21 cellular contexts compared by ENCODE assay signal in the genomic region with DNA sequence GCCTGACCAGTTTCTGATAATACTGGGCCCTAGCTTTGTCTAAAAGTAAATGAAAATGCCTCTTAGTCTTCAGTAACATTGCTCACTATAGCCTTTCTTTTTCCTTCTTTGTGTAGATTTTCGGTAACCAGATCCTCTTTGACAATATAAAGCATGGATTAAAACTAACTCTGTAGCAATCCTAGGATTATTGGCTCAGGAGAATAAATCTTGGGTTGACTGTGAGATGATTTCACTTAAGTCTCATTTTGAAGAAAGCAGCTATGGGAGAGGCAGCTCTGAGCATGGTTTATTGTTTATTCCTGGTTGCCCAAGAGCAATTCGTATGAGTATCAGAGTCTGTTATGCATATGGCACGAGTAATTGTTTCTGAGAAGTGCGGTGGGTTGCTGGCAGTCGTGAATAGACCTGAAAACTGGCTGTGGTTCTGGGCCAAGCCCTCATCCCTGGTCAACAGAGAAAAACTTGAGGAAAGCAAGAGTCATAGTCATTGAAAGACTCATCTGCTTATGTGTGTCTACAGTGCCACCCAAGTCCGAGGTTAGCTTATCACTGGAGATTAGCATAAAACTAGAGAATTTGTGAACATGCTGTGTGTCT. TPM values are rescaled to one million over a fixed set of nuclear protein-coding genes. Genes with fewer than 3 reads are reported as not detected.
DNase-seq lines count a peak whose midpoint lies in the region; ATAC-seq and TF ChIP-seq lines count a peak whose summit lies in the region.
"Had no signal": no experiment of that assay in that cellular context is flagged by ENCODE, and none has a peak within 500 bp of the region (broad histone marks: within the 10 kb centered on the region; RNA-seq: fewer than 3 reads in every experiment).

No MANE protein-coding gene starts in this region.

- H3K4me1 Mint-ChIP-seq in activated T-cell treated with anti-CD3 and anti-CD28 coated beads, Interleukin-2, amount 50 U/mL, for 72 hours (ENCODE audit: low read depth), result peaks cover 31% of the 10 kb centered on the region
- peaks cover 11% of the 10 kb centered on the region for H3K4me1 Mint-ChIP-seq in nephron progenitor cell

- DNase-seq in activated CD4-positive, CD25-positive, alpha-beta regulatory T cell treated with anti-CD3 and anti-CD28 coated beads, Interleukin-2, amount 50 U/mL, for 72 hours, result no peak
- DNase-seq in AG08395 (ENCODE audit: low spot score) (peak; percentile 34), fibroblast of peridontal ligament (ENCODE audit: extremely low read depth) (peak; percentile 66), Right ventricle myocardium superior (no peak), NCI-H2171 treated with DMSO at 0.1 percent for 48 hours (lab: John Stamatoyannopoulos, UW) (no peak), nephron progenitor cell (no peak)
- DNase-seq in activated T-cell treated with anti-CD3 and anti-CD28 coated beads, Interleukin-2, amount 50 U/mL, for 72 hours, result peak; percentile 35 to 42
- DNase-seq: activated naive CD8-positive, alpha-beta T cell treated with anti-CD3 and anti-CD28 coated beads, Interleukin-2, amount 10 ng/mL, durations not matched to agents 7 days and 5 days; BE2C; body of pancreas; DMS79 treated with DMSO at 0.1 percent for 48 hours; effector memory CD4-positive, alpha-beta T cell; kidney; lower lobe of right lung; NCI-H187; stimulated activated CD4-positive, alpha-beta T cell treated with anti-CD3 and anti-CD28 coated beads, Interleukin-4, amount 100 ng/mL, for 1 hour; stomach had no signal

- peak overlapping the region in 1 of 2 donors; percentile 50 for H3K4me3 Mint-ChIP-seq in activated T-cell treated with anti-CD3 and anti-CD28 coated beads, Interleukin-2, amount 50 U/mL, for 72 hours
- H3K4me3 Mint-ChIP-seq in nephron progenitor cell, result no peak overlapping the region
- H3K4me3 Mint-ChIP-seq: activated naive CD8-positive, alpha-beta T cell treated with anti-CD3 and anti-CD28 coated beads, Interleukin-2, amount 10 ng/mL, durations not matched to agents 7 days and 5 days had no signal

- intact Hi-C loops in Right ventricle myocardium superior (cut with DNase I), result no loop called here

- no peak for TF ChIP-seq CTCF in nephron progenitor cell (IDR thresholded peaks at IDR 0.05)

- H3K36me3 Mint-ChIP-seq in activated T-cell treated with anti-CD3 and anti-CD28 coated beads, Interleukin-2, amount 50 U/mL, for 72 hours (ENCODE audit: insufficient read depth in 2 of 2), result peaks cover 0 to 10% of the 10 kb centered on the region in 2 donors
- H3K36me3 Mint-ChIP-seq in nephron progenitor cell (ENCODE audit: low read depth), result peaks cover 57% of the 10 kb centered on the region
- H3K36me3 Mint-ChIP-seq: activated naive CD8-positive, alpha-beta T cell treated with anti-CD3 and anti-CD28 coated beads, Interleukin-2, amount 10 ng/mL, durations not matched to agents 7 days and 5 days had no signal

- peak overlapping the region; percentile 29 for H3K27ac Mint-ChIP-seq in activated T-cell treated with anti-CD3 and anti-CD28 coated beads, Interleukin-2, amount 50 U/mL, for 72 hours
- H3K27ac Mint-ChIP-seq in nephron progenitor cell, result no peak overlapping the region
- H3K27ac Mint-ChIP-seq: activated naive CD8-positive, alpha-beta T cell treated with anti-CD3 and anti-CD28 coated beads, Interleukin-2, amount 10 ng/mL, durations not matched to agents 7 days and 5 days had no signal

- no peaks in the 10 kb centered on the region for H3K27me3 Mint-ChIP-seq in activated T-cell treated with anti-CD3 and anti-CD28 coated beads, Interleukin-2, amount 50 U/mL, for 72 hours (ENCODE audit: low read depth)
- H3K27me3 Mint-ChIP-seq in nephron progenitor cell (ENCODE audit: low read depth, poor library complexity), result no peaks in the 10 kb centered on the region
- H3K27me3 Mint-ChIP-seq: activated naive CD8-positive, alpha-beta T cell treated with anti-CD3 and anti-CD28 coated beads, Interleukin-2, amount 10 ng/mL, durations not matched to agents 7 days and 5 days had no signal

- H3K9me3 Mint-ChIP-seq in activated T-cell treated with anti-CD3 and anti-CD28 coated beads, Interleukin-2, amount 50 U/mL, for 72 hours, result no peaks in the 10 kb centered on the region
- H3K9me3 Mint-ChIP-seq in nephron progenitor cell, result no peaks in the 10 kb centered on the region
- H3K9me3 Mint-ChIP-seq: activated naive CD8-positive, alpha-beta T cell treated with anti-CD3 and anti-CD28 coated beads, Interleukin-2, amount 10 ng/mL, durations not matched to agents 7 days and 5 days had no signal

- ATAC-seq in activated CD4-positive, CD25-positive, alpha-beta regulatory T cell treated with anti-CD3 and anti-CD28 coated beads, Interleukin-2, amount 50 U/mL, for 24 hours, result peak; percentile 60 to 79
- ATAC-seq in activated T-cell treated with anti-CD3 and anti-CD28 coated beads, Interleukin-2, amount 50 U/mL, for 72 hours (replicated peaks in 1 of 2), result peak; percentile 89 to 90
- no peak for ATAC-seq in Right ventricle myocardium superior (ENCODE audit: poor library complexity)
- ATAC-seq: body of pancreas, HCT116, lower lobe of right lung had no signal

RNA-seq across cellular contexts. Expression of a gene that starts 26.7 kb away (rescaled TPM):
- total RNA-seq in activated T-cell treated with anti-CD3 and anti-CD28 coated beads, Interleukin-2, amount 50 U/mL, for 72 hours, result 10 to 100 TPM; 14.8 to 24.7 TPM
- total RNA-seq in Right ventricle myocardium superior, result 19.3 TPM

RNA-seq across cellular contexts. Expression of a gene that starts 45.2 kb away (rescaled TPM):
- total RNA-seq in activated T-cell treated with anti-CD3 and anti-CD28 coated beads, Interleukin-2, amount 50 U/mL, for 72 hours, result not detected
- total RNA-seq in Right ventricle myocardium superior, result 1.7 TPM
- total RNA-seq: A172; activated naive CD8-positive, alpha-beta T cell treated with anti-CD3 and anti-CD28 coated beads, Interleukin-2, amount 10 ng/mL, durations not matched to agents 7 days and 5 days had no signal

RNA-seq across cellular contexts. Expression of a gene that starts 51.4 kb away (rescaled TPM):
- total RNA-seq in activated T-cell treated with anti-CD3 and anti-CD28 coated beads, Interleukin-2, amount 50 U/mL, for 72 hours, result under 1 TPM in 1 of 2 donors, not detected in 1; 0.19 TPM
- total RNA-seq in Right ventricle myocardium superior, result 42.4 TPM
- total RNA-seq: A172, body of pancreas, pulmonary artery endothelial cell had no signal

RNA-seq across cellular contexts. Expression of a gene that starts 52.3 kb away (rescaled TPM):
- not detected for total RNA-seq in activated T-cell treated with anti-CD3 and anti-CD28 coated beads, Interleukin-2, amount 50 U/mL, for 72 hours
- total RNA-seq in Right ventricle myocardium superior, result 6,403 TPM
- total RNA-seq: A172; activated naive CD8-positive, alpha-beta T cell treated with anti-CD3 and anti-CD28 coated beads, Interleukin-2, amount 10 ng/mL, durations not matched to agents 7 days and 5 days had no signal

Comparison
In these comparisons a context has a peak if more than half of its experiments do, and no peak if none do; other contexts are left out.
1. DNase-seq: peak in AG08395 (single experiment), activated T-cell treated with anti-CD3 and anti-CD28 coated beads, Interleukin-2, amount 50 U/mL, for 72 hours (2 of 2) and fibroblast of peridontal ligament (single experiment); none in activated CD4-positive, CD25-positive, alpha-beta regulatory T cell treated with anti-CD3 and anti-CD28 coated beads, Interleukin-2, amount 50 U/mL, for 72 hours (single experiment), Right ventricle myocardium superior (single experiment), NCI-H2171 treated with DMSO at 0.1 percent for 48 hours (single experiment) and nephron progenitor cell (single experiment).
2. RNA of a gene that starts 51.4 kb away (total RNA-seq): 42.4 TPM in Right ventricle myocardium superior (single experiment); 0.19 TPM in activated T-cell treated with anti-CD3 and anti-CD28 coated beads, Interleukin-2, amount 50 U/mL, for 72 hours; every median in the first group is over 10 times any median in the second.